2 cellular contexts compared by ENCODE assay signal in genomic region chr20:46157625-46158024, GRCh38.
TF ChIP-seq lines count a peak whose summit lies in the region.

No MANE protein-coding gene starts in this region.

TF ChIP-seq in SK-N-SH, 30 proteins besides CTCF, POLR2A, EP300 and RAD21 (continued from another document):
- TF ChIP-seq ZBTB33 (IDR thresholded peaks at IDR 0.05; ENCODE audit: borderline replicate concordance, low read depth) (no peak), TEAD4 (IDR thresholded peaks at IDR 0.05; ENCODE audit: borderline replicate concordance, insufficient read depth) (no peak), EZH2phosphoT487 (IDR thresholded peaks at IDR 0.05; ENCODE audit: borderline replicate concordance, low read depth) (no peak), TCF12 (IDR thresholded peaks at IDR 0.05) (no peak), FOSL2 (IDR thresholded peaks at IDR 0.05; ENCODE audit: borderline replicate concordance, low read depth) (no peak), RFX5 (IDR thresholded peaks at IDR 0.05; ENCODE audit: low read length) (no peak), ELF1 (IDR thresholded peaks at IDR 0.05) (no peak), FOXM1 (IDR thresholded peaks at IDR 0.05; ENCODE audit: low read depth) (no peak), POLR2AphosphoS5 (IDR thresholded peaks at IDR 0.05; ENCODE audit: low read depth, low read length) (no peak), YY1 (IDR thresholded peaks at IDR 0.05; ENCODE audit: low read depth) (no peak)
- TF ChIP-seq, protein P1, sequence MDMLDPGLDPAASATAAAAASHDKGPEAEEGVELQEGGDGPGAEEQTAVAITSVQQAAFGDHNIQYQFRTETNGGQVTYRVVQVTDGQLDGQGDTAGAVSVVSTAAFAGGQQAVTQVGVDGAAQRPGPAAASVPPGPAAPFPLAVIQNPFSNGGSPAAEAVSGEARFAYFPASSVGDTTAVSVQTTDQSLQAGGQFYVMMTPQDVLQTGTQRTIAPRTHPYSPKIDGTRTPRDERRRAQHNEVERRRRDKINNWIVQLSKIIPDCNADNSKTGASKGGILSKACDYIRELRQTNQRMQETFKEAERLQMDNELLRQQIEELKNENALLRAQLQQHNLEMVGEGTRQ (IDR thresholded peaks at IDR 0.05; ENCODE audit: borderline replicate concordance, low read depth, low read length), result no peak

TF ChIP-seq in SK-N-SH treated with all-trans-retinoic acid at 6 μM for 48 hours, 23 proteins besides CTCF, POLR2A, EP300 and RAD21 (continued from another document):
- no peak for TF ChIP-seq ARNTL (CRISPR knock-in tag; IDR thresholded peaks at IDR 0.05; ENCODE audit: borderline replicate concordance, low read depth)
- TF ChIP-seq TSHZ2 (CRISPR knock-in tag; IDR thresholded peaks at IDR 0.05), result no peak
